Comparison of ENCODE assay signal across 1 cellular context in genomic region chr4:189940178-189941004, GRCh38.
TF ChIP-seq lines count a peak whose summit lies in the region.

Gene FRG1 (plus strand): TSS chr4:189940872. CDS start chr4:189941010, 138 bp downstream.

TF ChIP-seq in HepG2, 621 proteins besides CTCF, POLR2A, EP300 and RAD21 (continued from another document and continues in another):
- TF ChIP-seq PATZ1 (CRISPR knock-in tag; IDR thresholded peaks at IDR 0.05), result peak; percentile 32; the same call in 1 of the 2 replicates
- TF ChIP-seq KDM5B (CRISPR knock-in tag; IDR thresholded peaks at IDR 0.05; ENCODE audit: borderline replicate concordance), result peak; percentile 80; the same call in 1 of the 2 replicates
- peak; percentile 54 for TF ChIP-seq SRSF1 (optimal IDR thresholded peaks at IDR 0.05; ENCODE audit: low read depth, low read length)
- TF ChIP-seq BCL3 (CRISPR knock-in tag; IDR thresholded peaks at IDR 0.05), result peak; percentile 97
- peak; percentile 73; the same call in 1 of the 2 replicates for TF ChIP-seq ZNF749 (CRISPR knock-in tag; IDR thresholded peaks at IDR 0.05; ENCODE audit: borderline replicate concordance)
- TF ChIP-seq MED1 (CRISPR knock-in tag; IDR thresholded peaks at IDR 0.05), result peak; percentile 84
- TF ChIP-seq LRRFIP1 (CRISPR knock-in tag; conservative IDR thresholded peaks at IDR 0.05), result no peak
- no peak for TF ChIP-seq MNT (IDR thresholded peaks at IDR 0.05)
- no peak for TF ChIP-seq ELK4 (CRISPR knock-in tag; IDR thresholded peaks at IDR 0.05; ENCODE audit: borderline replicate concordance)
- no peak; the same call in 1 of the 2 replicates for TF ChIP-seq PHF21A (CRISPR knock-in tag; IDR thresholded peaks at IDR 0.05)
- no peak for TF ChIP-seq ZNF510 (CRISPR knock-in tag; IDR thresholded peaks at IDR 0.05; ENCODE audit: low read depth)
- peak; percentile 60; the same call in 1 of the 2 replicates for TF ChIP-seq AKAP8 (CRISPR knock-in tag; IDR thresholded peaks at IDR 0.05)
- TF ChIP-seq ZNF280B (CRISPR knock-in tag; IDR thresholded peaks at IDR 0.05; ENCODE audit: borderline replicate concordance), result peak; percentile 63
- peak; percentile 93 for TF ChIP-seq FOXK1 (CRISPR knock-in tag; IDR thresholded peaks at IDR 0.05; ENCODE audit: borderline replicate concordance, low read depth)
- no peak for TF ChIP-seq HNF4G (IDR thresholded peaks at IDR 0.05; ENCODE audit: borderline replicate concordance, low read depth, low read length)
- 0 out of 2 replicates have a peak, but pooled peaks have one; percentile 55 for TF ChIP-seq HNF4G (CRISPR knock-in tag; IDR thresholded peaks at IDR 0.05; ENCODE audit: borderline replicate concordance, low read depth)
- no peak for TF ChIP-seq RCOR2 (CRISPR knock-in tag; IDR thresholded peaks at IDR 0.05)
- peak; percentile 85 for TF ChIP-seq ZBTB34 (CRISPR knock-in tag; IDR thresholded peaks at IDR 0.05)
- peak; percentile 70; the same call in 1 of the 2 replicates for TF ChIP-seq ZBTB4 (CRISPR knock-in tag; IDR thresholded peaks at IDR 0.05; ENCODE audit: borderline replicate concordance)
- TF ChIP-seq DMAP1 (CRISPR knock-in tag; IDR thresholded peaks at IDR 0.05), result peak; percentile 76
- no peak for TF ChIP-seq PBX2 (CRISPR knock-in tag; IDR thresholded peaks at IDR 0.05)
- TF ChIP-seq HOMEZ (CRISPR knock-in tag; IDR thresholded peaks at IDR 0.05; ENCODE audit: low read depth), result peak; percentile 83; the same call in 1 of the 2 replicates
- TF ChIP-seq ZNF503 (CRISPR knock-in tag; IDR thresholded peaks at IDR 0.05), result peak; percentile 79; the same call in 1 of the 2 replicates
- no peak for TF ChIP-seq LCORL (IDR thresholded peaks at IDR 0.05)
- TF ChIP-seq LCORL (CRISPR knock-in tag; IDR thresholded peaks at IDR 0.05), result peak; percentile 70; the same call in 1 of the 2 replicates
- TF ChIP-seq POLR2AphosphoS5 (IDR thresholded peaks at IDR 0.05; ENCODE audit: low read depth, low read length), result peak; percentile 60
- peak; percentile 55; the same call in 1 of the 2 replicates for TF ChIP-seq FOXJ3 (CRISPR knock-in tag; IDR thresholded peaks at IDR 0.05; ENCODE audit: borderline replicate concordance)
- TF ChIP-seq EEA1 (CRISPR knock-in tag; IDR thresholded peaks at IDR 0.05; ENCODE audit: borderline replicate concordance), result no peak
- no peak for TF ChIP-seq DBP (CRISPR knock-in tag; IDR thresholded peaks at IDR 0.05; ENCODE audit: not compliant biosample characterization)
- no peak for TF ChIP-seq ZNF251 (CRISPR knock-in tag; IDR thresholded peaks at IDR 0.05)
- no peak; the same call in 1 of the 2 replicates for TF ChIP-seq STAG1 (CRISPR knock-in tag; IDR thresholded peaks at IDR 0.05)
- TF ChIP-seq ZFP36L1 (CRISPR knock-in tag; IDR thresholded peaks at IDR 0.05), result peak; percentile 87
- TF ChIP-seq RFX5 (IDR thresholded peaks at IDR 0.05; ENCODE audit: low read depth, low read length), result no peak
